Comparison of ENCODE assay signal across 21 cellular contexts in the genomic region with DNA sequence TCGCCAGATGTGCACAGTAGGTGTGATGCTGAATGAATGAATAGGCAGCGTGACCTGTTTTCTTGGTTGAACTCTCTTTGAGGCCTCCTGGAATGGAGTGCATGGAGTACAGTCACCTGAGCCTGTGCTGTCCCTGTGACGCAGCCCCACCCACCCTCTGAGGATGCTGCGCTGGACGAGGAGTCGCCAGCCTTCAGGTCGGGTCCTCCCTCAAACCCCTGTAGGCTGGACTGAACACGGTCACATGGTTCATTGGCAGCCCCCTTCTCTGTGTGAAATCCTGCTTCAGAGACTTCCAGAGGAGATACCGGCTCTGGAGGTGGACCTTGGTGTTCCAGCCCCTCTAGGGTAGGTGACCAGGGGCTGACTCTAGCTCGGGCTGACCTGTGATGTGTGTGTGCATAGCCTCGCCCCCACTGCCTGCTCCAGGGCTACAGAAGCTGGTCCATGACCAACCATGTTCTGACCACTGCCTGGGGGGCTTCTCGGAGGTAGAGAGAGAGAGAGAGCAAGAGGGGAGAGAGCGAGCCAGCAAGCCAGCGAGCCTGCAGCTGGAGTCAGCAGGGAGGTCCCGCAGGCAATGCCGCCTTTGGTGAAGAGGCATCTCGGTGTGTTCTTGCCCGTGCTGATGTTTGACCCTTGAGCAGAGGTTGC.
"Had no signal": no experiment of that assay in that cellular context is flagged by ENCODE, and none has a peak within 500 bp of the region (broad histone marks: within the 10 kb centered on the region; RNA-seq: fewer than 3 reads in every experiment).

No MANE protein-coding gene starts in this region.

- H3K36me3 ChIP-seq: gastrocnemius medialis, prostate gland, right atrium auricular region, stomach, transverse colon, vagina had no signal

- H3K4me1 ChIP-seq: gastrocnemius medialis, prostate gland, right atrium auricular region, stomach, transverse colon, vagina had no signal

- H3K27ac ChIP-seq: gastrocnemius medialis, prostate gland, right atrium auricular region, skin epidermis, stomach, transverse colon, vagina had no signal

- H3K27me3 ChIP-seq: gastrocnemius medialis, right atrium auricular region, transverse colon, vagina had no signal

- DNase-seq: activated CD4-positive, alpha-beta memory T cell treated with anti-CD3 and anti-CD28 coated beads, Interleukin-2, amount 10 ng/mL, durations not matched to agents 7 days and 5 days; activated CD4-positive, alpha-beta T cell treated with anti-CD3 and anti-CD28 coated beads, Interleukin-2, amount 10 ng/mL, durations not matched to agents 24 days and 14 days; activated effector memory CD4-positive, alpha-beta T cell treated with Interleukin-2 at 50 U/mL for 16 hours; activated naive CD4-positive, alpha-beta T cell treated with anti-CD3 and anti-CD28 coated beads for 36 hours; activated naive CD8-positive, alpha-beta T cell treated with anti-CD3 and anti-CD28 coated beads, Interleukin-2, amount 50 U/mL, for 24 hours; activated T-cell treated with anti-CD3 and anti-CD28 coated beads, Interleukin-2, amount 50 U/mL, for 72 hours; effector memory CD4-positive, alpha-beta T cell; gastrocnemius medialis; naive B cell; stimulated activated CD4-positive, alpha-beta T cell treated with anti-CD3 and anti-CD28 coated beads, Interleukin-15, amount 100 ng/mL, for 24 hours; stomach; T-helper 17 cell; transverse colon had no signal

- H3K9me3 ChIP-seq: gastrocnemius medialis, prostate gland, right atrium auricular region, transverse colon, vagina had no signal

- ATAC-seq: activated naive CD8-positive, alpha-beta T cell treated with anti-CD3 and anti-CD28 coated beads, Interleukin-2, amount 50 U/mL, for 24 hours; activated T-cell treated with anti-CD3 and anti-CD28 coated beads, Interleukin-2, amount 50 U/mL, for 72 hours; esophagus mucosa; gastrocnemius medialis; left colon; stimulated activated memory B cell treated with anti-CD40 and anti-IgM and Interleukin-4, amounts not matched to agents 10 μg/mL and 1 μg/mL and 100 μg/mL, for 72 hours; T-helper 17 cell had no signal

- H3K4me3 ChIP-seq: gastrocnemius medialis, lung, prostate gland, right atrium auricular region, skin epidermis, stomach, transverse colon, vagina had no signal
